In the genomic region with DNA sequence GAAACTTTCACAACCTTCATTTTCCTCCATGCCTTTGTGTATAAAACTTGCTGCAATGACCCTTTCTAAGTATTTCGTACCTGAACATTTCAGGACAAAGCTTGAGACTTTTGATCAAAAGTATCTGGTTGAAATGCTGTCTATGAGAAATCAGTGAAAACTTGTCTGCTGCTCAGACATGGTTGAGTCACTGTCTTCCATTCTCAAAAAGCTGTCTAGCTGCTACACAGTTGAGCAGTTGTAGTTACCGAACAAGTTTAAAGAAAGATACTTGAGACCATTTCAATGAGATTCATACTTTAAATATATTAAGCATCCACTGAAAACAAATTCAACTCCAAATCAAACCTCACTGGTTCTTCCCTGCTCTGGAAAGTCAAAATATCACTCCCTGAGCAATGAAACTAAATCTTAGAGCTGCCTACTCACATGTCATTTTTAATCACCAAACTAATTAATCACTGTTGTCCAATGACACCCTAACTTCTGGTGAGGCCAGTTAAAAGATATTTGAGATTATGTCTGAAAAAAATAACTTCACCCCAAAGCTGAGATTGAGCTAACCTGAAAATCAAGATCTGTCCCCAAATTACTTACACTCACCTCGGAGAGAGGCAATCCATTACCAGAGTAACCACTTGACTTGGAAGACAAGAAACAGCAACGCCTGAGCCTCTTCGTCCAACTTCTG, we compare ENCODE assay signal across 11 cellular contexts. TPM values are rescaled to one million over a fixed set of nuclear protein-coding genes. Genes with fewer than 3 reads are reported as not detected.
DNase-seq lines count a peak whose midpoint lies in the region; ATAC-seq and TF ChIP-seq lines count a peak whose summit lies in the region.
"Had no signal": no experiment of that assay in that cellular context is flagged by ENCODE, and none has a peak within 500 bp of the region (broad histone marks: within the 10 kb centered on the region; RNA-seq: fewer than 3 reads in every experiment).

No MANE protein-coding gene starts in this region.

- CTCF ChIA-PET in PC-9 (lab: Charles Lee): interaction anchor here (0.6 kb wide), 1 partner anchor 29 kb away, joined by 4 read pairs; no protein-coding TSS in a partner anchor

- peaks cover 8% of the 10 kb centered on the region for H3K4me1 Mint-ChIP-seq in activated naive CD8-positive, alpha-beta T cell treated with anti-CD3 and anti-CD28 coated beads for 36 hours

- H3K27me3 Mint-ChIP-seq in activated naive CD8-positive, alpha-beta T cell treated with anti-CD3 and anti-CD28 coated beads for 36 hours: peaks cover 61% of the 10 kb centered on the region

- no peak overlapping the region for H3K27ac Mint-ChIP-seq in activated naive CD8-positive, alpha-beta T cell treated with anti-CD3 and anti-CD28 coated beads for 36 hours
- H3K27ac Mint-ChIP-seq: stimulated activated naive B cell treated with anti-CD40 and anti-IgM and Interleukin-4, amounts not matched to agents 10 μg/mL and 1 μg/mL and 100 μg/mL, for 72 hours had no signal

- peak overlapping the region in 4 of 5 donors; percentile 6 to 68 (median 54) for H3K27ac ChIP-seq in adrenal gland
- H3K27ac ChIP-seq in foreskin keratinocyte: no peak overlapping the region
- no peak overlapping the region for H3K27ac ChIP-seq in parathyroid adenoma
- no peak overlapping the region for H3K27ac ChIP-seq in PC-9
- no peak overlapping the region for H3K27ac ChIP-seq in WERI-Rb-1

- no peaks in the 10 kb centered on the region for H3K79me2 ChIP-seq in parathyroid adenoma
- no peaks in the 10 kb centered on the region for H3K79me2 ChIP-seq in PC-9 (ENCODE audit: low read depth)

- no peak overlapping the region for H3K4me3 Mint-ChIP-seq in activated naive CD8-positive, alpha-beta T cell treated with anti-CD3 and anti-CD28 coated beads for 36 hours
- H3K4me3 Mint-ChIP-seq: stimulated activated naive B cell treated with anti-CD40 and anti-IgM and Interleukin-4, amounts not matched to agents 10 μg/mL and 1 μg/mL and 100 μg/mL, for 72 hours had no signal

- TF ChIP-seq CTCF in AG09309 (IDR thresholded peaks at IDR 0.05; ENCODE audit: control insufficient read depth, insufficient read depth, low read depth, low read length, missing control alignments) (no peak), adrenal gland (IDR thresholded peaks at IDR 0.05) (no peak), foreskin keratinocyte (conservative IDR thresholded peaks at IDR 0.05) (no peak), parathyroid adenoma (IDR thresholded peaks at IDR 0.05) (no peak), PC-9 (conservative IDR thresholded peaks at IDR 0.05) (no peak), WERI-Rb-1 (IDR thresholded peaks at IDR 0.05; ENCODE audit: low read depth, low read length) (no peak)

- ATAC-seq in foreskin keratinocyte (peak; percentile 70), GM21526 (IDR thresholded peaks at IDR 0.05; ENCODE audit: low FRiP score, unreplicated experiment) (no peak)
- ATAC-seq: stimulated activated naive B cell treated with anti-CD40 and anti-IgM and Interleukin-4, amounts not matched to agents 10 μg/mL and 1 μg/mL and 100 μg/mL, for 72 hours had no signal

- 38 to 51% (median 48%) methylated on average over 5 of the region's 5 CpGs for WGBS in adrenal gland, 4 donors

- H3K4me3 ChIP-seq in AG09309 (ENCODE audit: control insufficient read depth, low read depth, low read length): peak overlapping the region; percentile 24; the same call in 1 of the 2 replicates
- H3K4me3 ChIP-seq in adrenal gland: peak overlapping the region in 1 of 4 donors; percentile 12
- no peak overlapping the region for H3K4me3 ChIP-seq in parathyroid adenoma (ENCODE audit: low read depth, low read length)
- no peak overlapping the region for H3K4me3 ChIP-seq in PC-9
- no peak overlapping the region for H3K4me3 ChIP-seq in WERI-Rb-1 (ENCODE audit: low read depth, low read length)

- H2AFZ ChIP-seq in parathyroid adenoma (peak overlapping the region; percentile 48), PC-9 (no peak overlapping the region)

- H3K4me2 ChIP-seq in parathyroid adenoma (ENCODE audit: low read length) (no peak overlapping the region), PC-9 (no peak overlapping the region)

- no peaks in the 10 kb centered on the region for H3K36me3 Mint-ChIP-seq in activated naive CD8-positive, alpha-beta T cell treated with anti-CD3 and anti-CD28 coated beads for 36 hours
- H3K36me3 Mint-ChIP-seq: stimulated activated naive B cell treated with anti-CD40 and anti-IgM and Interleukin-4, amounts not matched to agents 10 μg/mL and 1 μg/mL and 100 μg/mL, for 72 hours had no signal

- no peaks in the 10 kb centered on the region for H3K9me3 ChIP-seq in adrenal gland (replicated peaks in 1 of 3)
- no peaks in the 10 kb centered on the region for H3K9me3 ChIP-seq in parathyroid adenoma (ENCODE audit: control insufficient read depth, low read length)
- H3K9me3 ChIP-seq in PC-9 (ENCODE audit: insufficient read depth, low read depth): no peaks in the 10 kb centered on the region
- no peaks in the 10 kb centered on the region for H3K9me3 ChIP-seq in WERI-Rb-1 (ENCODE audit: severe bottlenecking)

- H3K9ac ChIP-seq in parathyroid adenoma: no peak overlapping the region

- POLR2A ChIA-PET in PC-9 (lab: Charles Lee; ENCODE audit: unreplicated experiment): interaction anchor here (0.6 kb wide), 1 partner anchor 87 kb away, joined by 20 read pairs; no protein-coding TSS in a partner anchor

- H3K9me3 Mint-ChIP-seq in activated naive CD8-positive, alpha-beta T cell treated with anti-CD3 and anti-CD28 coated beads for 36 hours: no peaks in the 10 kb centered on the region
- H3K9me3 Mint-ChIP-seq: stimulated activated naive B cell treated with anti-CD40 and anti-IgM and Interleukin-4, amounts not matched to agents 10 μg/mL and 1 μg/mL and 100 μg/mL, for 72 hours had no signal

- no peak for TF ChIP-seq POLR2A in adrenal gland (IDR thresholded peaks at IDR 0.05)

- no peaks in the 10 kb centered on the region for H4K20me1 ChIP-seq in PC-9 (ENCODE audit: insufficient read depth)

- DNase-seq in AG09309 (ENCODE audit: low read depth): no peak
- DNase-seq in adrenal gland: no peak
- DNase-seq in foreskin keratinocyte: peak in 1 of 2 donors; percentile 18
- DNase-seq in PC-9: no peak
- no peak for DNase-seq in activated naive CD8-positive, alpha-beta T cell treated with anti-CD3 and anti-CD28 coated beads for 36 hours
- DNase-seq in WERI-Rb-1: no peak
- DNase-seq: stimulated activated naive B cell treated with anti-CD40 and anti-IgM and Interleukin-4, amounts not matched to agents 10 μg/mL and 1 μg/mL and 100 μg/mL, for 72 hours had no signal

- intact Hi-C loops in adrenal gland (cut with DNase I) (loop anchor here in 1 of 2 donors (5.0 kb wide), 1 partner anchor 45 kb away; no protein-coding TSS in a partner anchor), PC-9 (cut with micrococcal nuclease; ENCODE audit: unreplicated experiment) (no loop called here)

- no peaks in the 10 kb centered on the region for H3F3A ChIP-seq in PC-9 (ENCODE audit: insufficient read depth, low read depth)

- H3K27me3 ChIP-seq in adrenal gland (no peaks in the 10 kb centered on the region), foreskin keratinocyte (no peaks in the 10 kb centered on the region), parathyroid adenoma (ENCODE audit: control insufficient read depth, insufficient read depth, low read length) (no peaks in the 10 kb centered on the region), PC-9 (ENCODE audit: insufficient read depth, low read depth) (peaks cover 61% of the 10 kb centered on the region), WERI-Rb-1 (ENCODE audit: insufficient read depth, low read depth, severe bottlenecking) (peaks cover 21% of the 10 kb centered on the region)

- no TSS peak for BruUV-seq in PC-9 (replicated peaks; lab: Mats Ljungman, UMichigan)

- H3K36me3 ChIP-seq in adrenal gland (replicated peaks in 1 of 2): no peaks in the 10 kb centered on the region
- no peaks in the 10 kb centered on the region for H3K36me3 ChIP-seq in parathyroid adenoma (ENCODE audit: control insufficient read depth, insufficient read depth, low read length)
- no peaks in the 10 kb centered on the region for H3K36me3 ChIP-seq in PC-9 (ENCODE audit: low read depth)
- no peaks in the 10 kb centered on the region for H3K36me3 ChIP-seq in WERI-Rb-1

- H3K4me1 ChIP-seq in adrenal gland (replicated peaks in 1 of 2) (peaks cover 8 to 13% of the 10 kb centered on the region in 2 donors), foreskin keratinocyte (peaks cover 6% of the 10 kb centered on the region), parathyroid adenoma (no peaks in the 10 kb centered on the region), PC-9 (replicated peaks; ENCODE audit: insufficient read depth) (no peaks in the 10 kb centered on the region)

- H3K9me2 ChIP-seq in PC-9 (ENCODE audit: insufficient read depth): no peaks in the 10 kb centered on the region

RNA-seq across cellular contexts. Expression of a gene that starts 0.5 kb away (rescaled TPM):
- total RNA-seq in adrenal gland (10 to 100 TPM in 1 of 8 donors, 1 to 10 TPM in 7; 1.3 to 11.5 (median 2.7) TPM), foreskin keratinocyte (0.07 and 0.37 TPM in 2 replicates), PC-9 (2021) (not detected in 2 replicates)
- polyA plus RNA-seq in adrenal gland (1 to 10 TPM; 2.5 to 4.9 (median 2.6) TPM), foreskin keratinocyte (0.16 and 0.23 TPM in 2 replicates)
- total RNA-seq in activated naive CD8-positive, alpha-beta T cell treated with anti-CD3 and anti-CD28 coated beads for 36 hours: not detected
- total RNA-seq: activated CD8-positive, alpha-beta memory T cell treated with anti-CD3 and anti-CD28 coated beads for 36 hours; T-helper 1 cell treated with Interleukin-12 subunit alpha and Interleukin-12 subunit beta and Interleukin-4 antibody, amounts not matched to agents 30 ng/mL and 1 ng/mL, for 36 hours had no signal

RNA-seq across cellular contexts. Expression of a gene that starts 28.7 kb away (rescaled TPM):
- 10 to 100 TPM; 11.1 to 18.0 (median 13.1) TPM for total RNA-seq in adrenal gland
- polyA plus RNA-seq in adrenal gland: 10 to 100 TPM in 1 of 3 donors, 1 to 10 TPM in 2; 7.2 to 17.0 (median 9.2) TPM
- total RNA-seq in foreskin keratinocyte: 16.5 and 17.7 TPM in 2 replicates
- 12.5 TPM in 2 replicates for polyA plus RNA-seq in foreskin keratinocyte
- total RNA-seq in PC-9 (2021): 16.0 and 17.3 TPM in 2 replicates
- 1 to 10 TPM; 8.7 to 9.2 TPM for total RNA-seq in activated naive CD8-positive, alpha-beta T cell treated with anti-CD3 and anti-CD28 coated beads for 36 hours

Comparison
In these comparisons a context has a peak if more than half of its experiments do, and no peak if none do; other contexts are left out.
1. H3K27ac ChIP-seq: peak in adrenal gland (4 of 5); none in foreskin keratinocyte (single experiment), parathyroid adenoma (single experiment), PC-9 (single experiment) and WERI-Rb-1 (single experiment).